1 cellular context compared by ENCODE assay signal in genomic region chr14:31201111-31201510, GRCh38.
TF ChIP-seq lines count a peak whose summit lies in the region.

No MANE protein-coding gene starts in this region.

TF ChIP-seq in K562, 482 proteins besides CTCF, POLR2A, EP300 and RAD21 (continued from another document):
- no peak for TF ChIP-seq YY1 (IDR thresholded peaks at IDR 0.05; ENCODE audit: borderline replicate concordance in 1 of 3, control insufficient read depth in 1 of 3, extremely low read depth in 1 of 3, insufficient read depth in 3 of 3, insufficient read length in 1 of 3, insufficient replicate concordance in 2 of 3, low read depth in 1 of 3, low read length in 2 of 3)
- TF ChIP-seq UBTF (IDR thresholded peaks at IDR 0.05; ENCODE audit: borderline replicate concordance in 1 of 2, low read depth in 2 of 2, low read length in 2 of 2), result no peak
- no peak for TF ChIP-seq ZZZ3 (IDR thresholded peaks at IDR 0.05)
- no peak for TF ChIP-seq PCBP2 (IDR thresholded peaks at IDR 0.05; ENCODE audit: low read depth, low read length, poor library complexity, severe bottlenecking)
- TF ChIP-seq TEAD2 (tag; IDR thresholded peaks at IDR 0.05), result no peak
- no peak for TF ChIP-seq RNF2 (IDR thresholded peaks at IDR 0.05)
- TF ChIP-seq ZBTB8A (IDR thresholded peaks at IDR 0.05; ENCODE audit: partially characterized antibody), result no peak
- TF ChIP-seq KAT7 (CRISPR knock-in tag; IDR thresholded peaks at IDR 0.05; ENCODE audit: borderline replicate concordance), result no peak
- TF ChIP-seq, protein P1, sequence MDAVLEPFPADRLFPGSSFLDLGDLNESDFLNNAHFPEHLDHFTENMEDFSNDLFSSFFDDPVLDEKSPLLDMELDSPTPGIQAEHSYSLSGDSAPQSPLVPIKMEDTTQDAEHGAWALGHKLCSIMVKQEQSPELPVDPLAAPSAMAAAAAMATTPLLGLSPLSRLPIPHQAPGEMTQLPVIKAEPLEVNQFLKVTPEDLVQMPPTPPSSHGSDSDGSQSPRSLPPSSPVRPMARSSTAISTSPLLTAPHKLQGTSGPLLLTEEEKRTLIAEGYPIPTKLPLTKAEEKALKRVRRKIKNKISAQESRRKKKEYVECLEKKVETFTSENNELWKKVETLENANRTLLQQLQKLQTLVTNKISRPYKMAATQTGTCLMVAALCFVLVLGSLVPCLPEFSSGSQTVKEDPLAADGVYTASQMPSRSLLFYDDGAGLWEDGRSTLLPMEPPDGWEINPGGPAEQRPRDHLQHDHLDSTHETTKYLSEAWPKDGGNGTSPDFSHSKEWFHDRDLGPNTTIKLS (IDR thresholded peaks at IDR 0.05; ENCODE audit: borderline replicate concordance, low read depth), result no peak
- no peak for TF ChIP-seq TCF3 (CRISPR knock-in tag; IDR thresholded peaks at IDR 0.05)
- no peak for TF ChIP-seq CHD1 (IDR thresholded peaks at IDR 0.05; ENCODE audit: low read length)
- no peak for TF ChIP-seq HDAC6 (IDR thresholded peaks at IDR 0.05; ENCODE audit: low read depth, low read length)
